In the genomic region with DNA sequence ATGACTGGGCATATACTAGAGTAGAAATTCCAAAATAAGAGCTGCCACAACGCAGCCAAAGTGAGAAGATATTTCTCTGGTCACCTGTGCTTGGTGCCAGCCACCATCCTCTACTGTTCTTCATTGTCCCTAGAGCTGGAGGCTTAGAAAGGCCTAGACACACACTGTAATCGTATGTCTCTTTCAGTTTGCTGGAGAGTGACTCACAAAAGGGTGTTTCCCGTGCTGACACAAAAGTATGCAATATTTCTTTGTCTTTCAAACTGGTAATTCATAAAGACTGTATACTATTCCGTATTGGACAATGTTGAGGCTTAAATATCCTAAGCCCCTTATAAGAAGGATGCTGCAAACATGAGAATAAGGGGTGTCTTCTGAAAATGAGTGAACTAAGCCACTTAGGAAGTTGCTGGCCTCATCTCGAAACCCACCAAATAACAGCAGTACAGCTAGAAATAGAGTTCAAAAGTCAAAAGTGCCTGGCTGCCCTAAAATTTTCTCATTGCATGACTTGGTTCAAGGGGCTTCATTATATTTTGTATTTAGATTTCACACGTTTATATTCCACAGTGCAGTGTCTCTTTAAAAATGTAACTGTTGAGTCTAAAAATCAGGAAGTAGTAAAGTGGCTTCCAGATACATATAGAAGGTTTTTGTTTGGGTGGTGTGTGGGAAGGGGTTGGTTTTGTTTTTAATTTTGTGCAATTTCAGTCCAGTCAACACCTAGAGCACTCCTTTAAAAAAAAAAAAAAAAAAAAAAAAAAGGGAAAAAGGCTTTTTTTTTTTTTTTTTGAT, we compare ENCODE assay signal across 8 cellular contexts.
DNase-seq lines count a peak whose midpoint lies in the region; ATAC-seq and TF ChIP-seq lines count a peak whose summit lies in the region.

No MANE protein-coding gene starts in this region.

- intact Hi-C loops in CD4-positive, alpha-beta T cell (cut with DNase I, micrococcal nuclease) = no loop called here
- intact Hi-C loops in Right ventricle myocardium inferior (cut with DNase I) = no loop called here

- H3K36me3 ChIP-seq in gastroesophageal sphincter (no peaks in the 10 kb centered on the region), Peyer's patch (no peaks in the 10 kb centered on the region)

- no peaks in the 10 kb centered on the region for H3K4me1 ChIP-seq in gastroesophageal sphincter
- H3K4me1 ChIP-seq in Peyer's patch = no peaks in the 10 kb centered on the region

- TF ChIP-seq CTCF in CD4-positive, alpha-beta T cell (IDR thresholded peaks at IDR 0.05) = no peak
- no peak for TF ChIP-seq CTCF in gastroesophageal sphincter (IDR thresholded peaks at IDR 0.05)
- TF ChIP-seq CTCF in Peyer's patch (IDR thresholded peaks at IDR 0.05) = no peak

- H3K4me1 Mint-ChIP-seq in CD4-positive, alpha-beta T cell (ENCODE audit: low read depth) = peaks cover 67% of the 10 kb centered on the region
- H3K4me1 Mint-ChIP-seq in activated CD8-positive, alpha-beta T cell treated with anti-CD3 and anti-CD28 coated beads, Interleukin-2, amount 10 ng/mL, durations not matched to agents 7 days and 5 days (ENCODE audit: low read depth) = peaks cover 20% of the 10 kb centered on the region

- H3K4me3 ChIP-seq in gastroesophageal sphincter (no peak overlapping the region), Peyer's patch (no peak overlapping the region)

- WGBS in gastroesophageal sphincter (ENCODE audit: low coverage in 1 of 2), 2 donors = 71 to 77% methylated on average over 6 of the region's 6 CpGs

- peak overlapping the region; percentile 77 for H3K27ac Mint-ChIP-seq in CD4-positive, alpha-beta T cell
- H3K27ac Mint-ChIP-seq in activated CD8-positive, alpha-beta T cell treated with anti-CD3 and anti-CD28 coated beads, Interleukin-2, amount 10 ng/mL, durations not matched to agents 7 days and 5 days = peak overlapping the region; percentile 53

- POLR2A ChIA-PET in CD4-positive, alpha-beta T cell (lab: Charles Lee) = no interaction called here
- POLR2A ChIA-PET in activated CD8-positive, alpha-beta T cell treated with anti-CD3 and anti-CD28 coated beads, Interleukin-2, amount 10 ng/mL, durations not matched to agents 7 days and 5 days (lab: Charles Lee) = interaction anchor here (0.5 kb wide), 1 partner anchor 9 kb away, joined by 3 read pairs; no protein-coding TSS in a partner anchor

- no peak for DNase-seq in CD4-positive, alpha-beta T cell
- DNase-seq in activated CD8-positive, alpha-beta T cell treated with anti-CD3 and anti-CD28 coated beads, Interleukin-2, amount 10 ng/mL, durations not matched to agents 7 days and 5 days = peak; percentile 21
- DNase-seq in stimulated activated CD8-positive, alpha-beta memory T cell treated with anti-CD3 and anti-CD28 coated beads, Interleukin-4, amount 100 ng/mL, for 48 hours = no peak
- no peak for DNase-seq in Peyer's patch
- DNase-seq in Right ventricle myocardium inferior (ENCODE audit: missing footprints) = no peak

- no peak overlapping the region for H3K4me3 Mint-ChIP-seq in CD4-positive, alpha-beta T cell
- peak overlapping the region; percentile 18 for H3K4me3 Mint-ChIP-seq in activated CD8-positive, alpha-beta T cell treated with anti-CD3 and anti-CD28 coated beads, Interleukin-2, amount 10 ng/mL, durations not matched to agents 7 days and 5 days

- CTCF ChIA-PET in CD4-positive, alpha-beta T cell (lab: Charles Lee) = no interaction called here
- CTCF ChIA-PET in activated CD8-positive, alpha-beta T cell treated with anti-CD3 and anti-CD28 coated beads, Interleukin-2, amount 10 ng/mL, durations not matched to agents 7 days and 5 days (lab: Charles Lee) = no interaction called here

- no peak overlapping the region for H3K27ac ChIP-seq in CD4-positive, alpha-beta T cell (ENCODE audit: low read depth, low read length)
- no peak overlapping the region for H3K27ac ChIP-seq in gastroesophageal sphincter
- H3K27ac ChIP-seq in Peyer's patch = no peak overlapping the region

- H3K9me3 ChIP-seq in CD4-positive, alpha-beta T cell (ENCODE audit: control insufficient read depth, low read length) = no peaks in the 10 kb centered on the region
- H3K9me3 ChIP-seq in gastroesophageal sphincter = no peaks in the 10 kb centered on the region
- no peaks in the 10 kb centered on the region for H3K9me3 ChIP-seq in Peyer's patch

- ATAC-seq in CD4-positive, alpha-beta T cell (ENCODE audit: poor library complexity) = peak; percentile 74
- ATAC-seq in GM19372 (IDR thresholded peaks at IDR 0.05; ENCODE audit: low read depth, unreplicated experiment) (peak; percentile 67), HG03196 (IDR thresholded peaks at IDR 0.05; ENCODE audit: unreplicated experiment) (peak; percentile 85), gastroesophageal sphincter (no peak), Right ventricle myocardium inferior (no peak)
- ATAC-seq in activated CD8-positive, alpha-beta T cell treated with anti-CD3 and anti-CD28 coated beads, Interleukin-2, amount 10 ng/mL, durations not matched to agents 7 days and 5 days = peak; percentile 39

- no peaks in the 10 kb centered on the region for H3K27me3 Mint-ChIP-seq in CD4-positive, alpha-beta T cell
- H3K27me3 Mint-ChIP-seq in activated CD8-positive, alpha-beta T cell treated with anti-CD3 and anti-CD28 coated beads, Interleukin-2, amount 10 ng/mL, durations not matched to agents 7 days and 5 days (ENCODE audit: low read depth) = no peaks in the 10 kb centered on the region

- H3K27me3 ChIP-seq in CD4-positive, alpha-beta T cell (ENCODE audit: control insufficient read depth, insufficient read depth, low read length) = no peaks in the 10 kb centered on the region
- H3K27me3 ChIP-seq in gastroesophageal sphincter (no peaks in the 10 kb centered on the region), Peyer's patch (no peaks in the 10 kb centered on the region)

- H3K9me3 Mint-ChIP-seq in CD4-positive, alpha-beta T cell = no peaks in the 10 kb centered on the region
- no peaks in the 10 kb centered on the region for H3K9me3 Mint-ChIP-seq in activated CD8-positive, alpha-beta T cell treated with anti-CD3 and anti-CD28 coated beads, Interleukin-2, amount 10 ng/mL, durations not matched to agents 7 days and 5 days (ENCODE audit: insufficient read depth)

- H3K36me3 Mint-ChIP-seq in CD4-positive, alpha-beta T cell (ENCODE audit: low read depth) = peaks cover 67% of the 10 kb centered on the region
- peaks cover 35% of the 10 kb centered on the region for H3K36me3 Mint-ChIP-seq in activated CD8-positive, alpha-beta T cell treated with anti-CD3 and anti-CD28 coated beads, Interleukin-2, amount 10 ng/mL, durations not matched to agents 7 days and 5 days (ENCODE audit: low read depth)

- no peak for TF ChIP-seq EP300 in gastroesophageal sphincter (IDR thresholded peaks at IDR 0.05)

- TF ChIP-seq POLR2A in gastroesophageal sphincter (IDR thresholded peaks at IDR 0.05) = no peak
- no peak for TF ChIP-seq POLR2A in Peyer's patch (IDR thresholded peaks at IDR 0.05)

Comparison
In these comparisons a context has a peak if more than half of its experiments do, and no peak if none do; other contexts are left out.
1. ATAC-seq: peak in CD4-positive, alpha-beta T cell (single experiment), GM19372 (single experiment), HG03196 (single experiment) and activated CD8-positive, alpha-beta T cell treated with anti-CD3 and anti-CD28 coated beads, Interleukin-2, amount 10 ng/mL, durations not matched to agents 7 days and 5 days (single experiment); none in gastroesophageal sphincter (single experiment) and Right ventricle myocardium inferior (single experiment).